In the genomic region with DNA sequence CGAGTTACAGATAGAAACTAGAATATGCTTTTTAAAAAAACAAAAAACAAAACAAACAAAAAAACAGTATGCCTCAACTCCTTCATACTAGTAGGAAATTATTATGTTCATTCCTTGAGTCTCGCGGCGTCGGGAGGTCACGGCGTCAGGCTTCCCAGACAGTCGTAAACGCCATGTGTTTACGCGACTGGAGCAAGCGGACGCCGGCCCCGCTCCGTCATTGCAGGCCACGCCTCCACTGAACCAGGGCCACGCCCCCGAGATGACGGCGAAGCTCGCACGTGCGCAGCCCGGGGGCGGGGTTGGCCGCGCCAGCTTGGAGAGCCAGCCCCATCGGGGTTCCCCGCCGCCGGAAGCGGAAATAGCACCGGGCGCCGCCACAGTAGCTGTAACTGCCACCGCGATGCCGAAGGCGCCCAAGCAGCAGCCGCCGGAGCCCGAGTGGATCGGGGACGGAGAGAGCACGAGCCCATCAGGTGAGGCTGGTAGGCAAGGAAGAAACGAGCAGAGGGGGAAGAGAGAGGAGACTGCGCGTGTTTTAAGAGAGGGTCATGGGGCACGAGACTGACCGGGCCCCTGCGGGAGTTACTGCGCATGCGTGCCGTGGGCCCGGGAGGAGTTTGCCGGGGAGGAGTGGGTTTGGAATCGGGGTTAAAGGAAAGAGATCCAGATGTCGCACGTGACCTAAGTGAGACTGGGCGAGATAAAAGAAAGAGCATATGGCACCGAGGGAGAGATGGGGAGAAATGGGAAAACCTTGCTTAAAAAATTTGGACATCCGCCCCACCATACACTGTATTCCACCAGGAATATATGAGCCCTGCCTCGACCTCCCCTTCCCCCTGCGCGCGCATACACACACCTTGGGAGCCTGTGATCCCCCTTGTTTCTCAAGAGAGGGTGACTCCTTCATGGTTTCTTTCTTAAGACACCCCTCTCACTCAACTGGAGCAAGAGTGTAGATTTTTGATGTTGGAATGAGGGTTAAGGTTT, we compare ENCODE assay signal across 8 cellular contexts. TPM values are rescaled to one million over a fixed set of nuclear protein-coding genes. Genes with fewer than 3 reads are reported as not detected.
DNase-seq lines count a peak whose midpoint lies in the region; ATAC-seq and TF ChIP-seq lines count a peak whose summit lies in the region.

A gene (plus strand): TSS at position 358 of the 993 bp plus-strand sequence. CDS start 46 bp downstream, at position 404.

- H3K4me1 ChIP-seq in Panc1 (ENCODE audit: control insufficient read depth, insufficient read depth, low read length) (peaks cover 24% of the 10 kb centered on the region), mucosa of stomach (ENCODE audit: control insufficient read depth, insufficient read depth, low read length) (peaks cover 30% of the 10 kb centered on the region)

- peaks cover 65% of the 10 kb centered on the region for H3K4me1 Mint-ChIP-seq in activated T-cell treated with anti-CD3 and anti-CD28 coated beads, Interleukin-2, amount 50 U/mL, for 4 hours (ENCODE audit: low read depth)

- H3K9me3 Mint-ChIP-seq in activated T-cell treated with anti-CD3 and anti-CD28 coated beads, Interleukin-2, amount 50 U/mL, for 4 hours: no peaks in the 10 kb centered on the region

- ATAC-seq in GM21723 (IDR thresholded peaks at IDR 0.05; ENCODE audit: unreplicated experiment): peak; percentile 88
- peak; percentile 97 for ATAC-seq in Panc1
- peak; percentile 90 to 91 for ATAC-seq in activated T-cell treated with anti-CD3 and anti-CD28 coated beads, Interleukin-2, amount 50 U/mL, for 4 hours

- POLR2A ChIA-PET in Panc1 (lab: Charles Lee): interaction anchor here (0.7 kb wide), 1 partner anchor 84 kb away, joined by 8 read pairs; no protein-coding TSS in a partner anchor

- H3K27me3 ChIP-seq in Panc1 (ENCODE audit: control insufficient read depth, insufficient read depth, low read length): no peaks in the 10 kb centered on the region
- no peaks in the 10 kb centered on the region for H3K27me3 ChIP-seq in mucosa of stomach (ENCODE audit: control insufficient read depth, insufficient read depth, low read length)

- no peak for TF ChIP-seq CTCF in Panc1 (IDR thresholded peaks at IDR 0.05)

- H3K4me3 ChIP-seq in Panc1 (ENCODE audit: low read depth in 2 of 2, low read length in 2 of 2): peak within 1 kb of the TSS; percentile 88 to 97
- H3K4me3 ChIP-seq in mucosa of stomach (ENCODE audit: low read length): peak within 1 kb of the TSS; percentile 68

- in situ Hi-C loops in Panc1 (cut with HindIII; ENCODE audit: low pct_unique_long_range_greater_than_20kb, low sequenced_read_pairs): no loop called here

- no peaks in the 10 kb centered on the region for H3K27me3 Mint-ChIP-seq in activated T-cell treated with anti-CD3 and anti-CD28 coated beads, Interleukin-2, amount 50 U/mL, for 4 hours (ENCODE audit: low read depth)

- H3K9me3 ChIP-seq in Panc1 (ENCODE audit: control insufficient read depth, insufficient read depth, low read depth, low read length): no peaks in the 10 kb centered on the region
- H3K9me3 ChIP-seq in mucosa of stomach (ENCODE audit: control insufficient read depth, low read length): no peaks in the 10 kb centered on the region

- intact Hi-C loops in Panc1 (cut with micrococcal nuclease; ENCODE audit: unreplicated experiment): no loop called here

- peak within 1 kb of the TSS; percentile 86 for H3K9ac ChIP-seq in mucosa of stomach (ENCODE audit: low read length)

- DNase-seq in DMS53 (lab: John Stamatoyannopoulos, UW) (peak; percentile 99), KG1 (lab: John Stamatoyannopoulos, UW) (peak; percentile 98), Panc1 (ENCODE audit: low read depth, low spot score) (peak; percentile 81), erythroblast (lab: John Stamatoyannopoulos, UW) (peak; percentile 98 to 99)
- peak; percentile 100 for DNase-seq in activated T-cell treated with anti-CD3 and anti-CD28 coated beads, Interleukin-2, amount 50 U/mL, for 4 hours
- DNase-seq in stimulated activated CD8-positive, alpha-beta memory T cell treated with anti-CD3 and anti-CD28 coated beads, Interleukin-7, amount 100 ng/mL, for 1 hour (ENCODE audit: low read depth in 2 of 2): peak; percentile 99

- peak; percentile 92 for TF ChIP-seq POLR2A in erythroblast (IDR thresholded peaks at IDR 0.05; ENCODE audit: low read length)

- TSS peak; percentile 91 for BruUV-seq in Panc1 (replicated peaks; lab: Mats Ljungman, UMichigan)

- H3K4me3 Mint-ChIP-seq in activated T-cell treated with anti-CD3 and anti-CD28 coated beads, Interleukin-2, amount 50 U/mL, for 4 hours: peak within 1 kb of the TSS; percentile 97

- H3K36me3 ChIP-seq in Panc1 (ENCODE audit: control insufficient read depth, insufficient read depth, low read length): peaks cover 3% of the 10 kb centered on the region
- H3K36me3 ChIP-seq in mucosa of stomach (ENCODE audit: control insufficient read depth, insufficient read depth, low read length): no peaks in the 10 kb centered on the region

- CTCF ChIA-PET in Panc1 (lab: Charles Lee): no interaction called here

- peaks cover 21% of the 10 kb centered on the region for H3K36me3 Mint-ChIP-seq in activated T-cell treated with anti-CD3 and anti-CD28 coated beads, Interleukin-2, amount 50 U/mL, for 4 hours (ENCODE audit: insufficient read depth)

- peak within 1 kb of the TSS; percentile 95 for H3K27ac ChIP-seq in Panc1 (ENCODE audit: low read length)

RNA-seq across cellular contexts. Expression of the gene that starts here (rescaled TPM):
- 94.9 TPM for total RNA-seq in Panc1 (2021; ENCODE audit: unreplicated experiment)
- polyA plus RNA-seq in Panc1 (2012; ENCODE audit: insufficient read length): 93.5 TPM
- 100 to 1,000 TPM; 167 to 181 (median 181) TPM for total RNA-seq in activated T-cell treated with anti-CD3 and anti-CD28 coated beads, Interleukin-2, amount 50 U/mL, for 4 hours

Comparison
In these comparisons a context has a peak if more than half of its experiments do, and no peak if none do; other contexts are left out.
1. Peak in every context shown above with its lines: DNase-seq, ATAC-seq, H3K4me3 ChIP-seq and H3K27ac ChIP-seq.